ENCODE assay signal across 1 cellular context in the genomic region with DNA sequence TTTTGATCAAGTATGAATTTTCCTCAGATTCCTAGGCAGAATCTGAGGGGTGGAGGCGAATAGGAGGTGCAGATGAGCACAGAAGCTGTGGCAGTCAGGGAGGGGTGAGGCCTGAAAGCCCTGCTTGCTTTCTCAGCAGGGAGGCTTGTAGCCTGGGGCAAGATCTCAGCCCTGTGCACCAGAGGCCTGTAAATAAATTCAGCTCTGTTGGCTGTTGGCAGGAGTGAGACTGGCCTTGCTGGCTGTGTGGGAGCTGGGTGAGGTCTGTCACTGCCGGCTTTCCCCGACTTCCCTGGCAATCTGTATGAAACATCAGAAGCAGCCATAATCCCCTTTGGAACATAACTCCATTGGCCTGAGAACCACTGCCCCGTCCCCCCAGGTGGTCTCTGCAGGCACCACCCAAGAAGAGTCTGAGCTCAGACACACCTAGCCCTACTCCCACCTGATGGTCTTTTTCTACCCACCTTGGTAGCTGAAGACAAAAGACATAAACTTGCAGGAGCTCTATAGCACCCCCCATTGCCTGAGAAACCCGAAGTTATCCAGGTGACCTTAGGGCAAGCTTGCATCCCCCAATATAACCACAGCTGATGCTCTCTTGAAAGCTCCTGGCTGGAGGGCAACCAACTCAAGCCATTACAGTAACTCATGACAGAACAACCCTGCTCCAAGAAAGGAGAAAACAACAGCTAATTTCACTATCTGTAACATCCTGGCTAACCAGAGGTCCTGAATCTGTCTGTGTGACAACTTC.
A peak's percentile ranks its signal among the peaks of the same experiment; 100 is the strongest.
TF ChIP-seq lines count a peak whose summit lies in the region.

No MANE protein-coding gene starts in this region.

TF ChIP-seq in HepG2, 621 proteins besides CTCF, POLR2A, EP300 and RAD21 (continues in another document):
- no peak for TF ChIP-seq ZFP90 (CRISPR knock-in tag; IDR thresholded peaks at IDR 0.05; ENCODE audit: borderline replicate concordance)
- TF ChIP-seq NR2F2 (IDR thresholded peaks at IDR 0.05; ENCODE audit: borderline replicate concordance, low read depth): no peak
- TF ChIP-seq ZNF552 (CRISPR knock-in tag; IDR thresholded peaks at IDR 0.05; ENCODE audit: borderline replicate concordance): no peak
- no peak for TF ChIP-seq ZNF678 (CRISPR knock-in tag; IDR thresholded peaks at IDR 0.05)
- TF ChIP-seq CAMTA2 (CRISPR knock-in tag; IDR thresholded peaks at IDR 0.05; ENCODE audit: borderline replicate concordance): no peak
- no peak for TF ChIP-seq ARID4A (CRISPR knock-in tag; IDR thresholded peaks at IDR 0.05; ENCODE audit: borderline replicate concordance)
- TF ChIP-seq ZNF569 (CRISPR knock-in tag; IDR thresholded peaks at IDR 0.05; ENCODE audit: borderline replicate concordance): no peak
- TF ChIP-seq, protein P1, sequence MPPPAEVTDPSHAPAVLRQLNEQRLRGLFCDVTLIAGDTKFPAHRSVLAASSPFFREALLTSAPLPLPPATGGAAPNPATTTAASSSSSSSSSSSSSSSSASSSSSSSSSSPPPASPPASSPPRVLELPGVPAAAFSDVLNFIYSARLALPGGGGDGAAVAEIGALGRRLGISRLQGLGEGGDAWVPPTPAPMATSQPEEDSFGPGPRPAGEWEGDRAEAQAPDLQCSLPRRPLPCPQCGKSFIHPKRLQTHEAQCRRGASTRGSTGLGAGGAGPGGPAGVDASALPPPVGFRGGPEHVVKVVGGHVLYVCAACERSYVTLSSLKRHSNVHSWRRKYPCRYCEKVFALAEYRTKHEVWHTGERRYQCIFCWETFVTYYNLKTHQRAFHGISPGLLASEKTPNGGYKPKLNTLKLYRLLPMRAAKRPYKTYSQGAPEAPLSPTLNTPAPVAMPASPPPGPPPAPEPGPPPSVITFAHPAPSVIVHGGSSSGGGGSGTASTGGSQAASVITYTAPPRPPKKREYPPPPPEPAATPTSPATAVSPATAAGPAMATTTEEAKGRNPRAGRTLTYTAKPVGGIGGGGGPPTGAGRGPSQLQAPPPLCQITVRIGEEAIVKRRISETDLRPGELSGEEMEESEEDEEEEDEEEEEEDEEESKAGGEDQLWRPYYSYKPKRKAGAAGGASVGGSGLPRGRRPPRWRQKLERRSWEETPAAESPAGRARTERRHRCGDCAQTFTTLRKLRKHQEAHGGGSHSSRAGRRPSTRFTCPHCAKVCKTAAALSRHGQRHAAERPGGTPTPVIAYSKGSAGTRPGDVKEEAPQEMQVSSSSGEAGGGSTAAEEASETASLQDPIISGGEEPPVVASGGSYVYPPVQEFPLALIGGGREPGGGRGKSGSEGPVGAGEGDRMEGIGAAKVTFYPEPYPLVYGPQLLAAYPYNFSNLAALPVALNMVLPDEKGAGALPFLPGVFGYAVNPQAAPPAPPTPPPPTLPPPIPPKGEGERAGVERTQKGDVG (CRISPR knock-in tag; IDR thresholded peaks at IDR 0.05; ENCODE audit: borderline replicate concordance): peak; percentile 38; the same call in 1 of the 2 replicates
- TF ChIP-seq ZNF549 (CRISPR knock-in tag; IDR thresholded peaks at IDR 0.05): no peak
- no peak for TF ChIP-seq XRCC5 (optimal IDR thresholded peaks at IDR 0.05; ENCODE audit: low read length)
- TF ChIP-seq, protein P2, sequence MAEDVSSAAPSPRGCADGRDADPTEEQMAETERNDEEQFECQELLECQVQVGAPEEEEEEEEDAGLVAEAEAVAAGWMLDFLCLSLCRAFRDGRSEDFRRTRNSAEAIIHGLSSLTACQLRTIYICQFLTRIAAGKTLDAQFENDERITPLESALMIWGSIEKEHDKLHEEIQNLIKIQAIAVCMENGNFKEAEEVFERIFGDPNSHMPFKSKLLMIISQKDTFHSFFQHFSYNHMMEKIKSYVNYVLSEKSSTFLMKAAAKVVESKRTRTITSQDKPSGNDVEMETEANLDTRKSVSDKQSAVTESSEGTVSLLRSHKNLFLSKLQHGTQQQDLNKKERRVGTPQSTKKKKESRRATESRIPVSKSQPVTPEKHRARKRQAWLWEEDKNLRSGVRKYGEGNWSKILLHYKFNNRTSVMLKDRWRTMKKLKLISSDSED (CRISPR knock-in tag; IDR thresholded peaks at IDR 0.05): no peak
- peak in 1 of 2 experiments; percentile 15; a peak in 1 of 4 replicates for TF ChIP-seq KLF16 (CRISPR knock-in tag; IDR thresholded peaks at IDR 0.05)
- no peak for TF ChIP-seq MIER3 (CRISPR knock-in tag; IDR thresholded peaks at IDR 0.05; ENCODE audit: borderline replicate concordance)
- no peak for TF ChIP-seq PRDM10 (CRISPR knock-in tag; IDR thresholded peaks at IDR 0.05; ENCODE audit: low read depth)
- no peak for TF ChIP-seq ARNT (IDR thresholded peaks at IDR 0.05)
- TF ChIP-seq, protein P3, sequence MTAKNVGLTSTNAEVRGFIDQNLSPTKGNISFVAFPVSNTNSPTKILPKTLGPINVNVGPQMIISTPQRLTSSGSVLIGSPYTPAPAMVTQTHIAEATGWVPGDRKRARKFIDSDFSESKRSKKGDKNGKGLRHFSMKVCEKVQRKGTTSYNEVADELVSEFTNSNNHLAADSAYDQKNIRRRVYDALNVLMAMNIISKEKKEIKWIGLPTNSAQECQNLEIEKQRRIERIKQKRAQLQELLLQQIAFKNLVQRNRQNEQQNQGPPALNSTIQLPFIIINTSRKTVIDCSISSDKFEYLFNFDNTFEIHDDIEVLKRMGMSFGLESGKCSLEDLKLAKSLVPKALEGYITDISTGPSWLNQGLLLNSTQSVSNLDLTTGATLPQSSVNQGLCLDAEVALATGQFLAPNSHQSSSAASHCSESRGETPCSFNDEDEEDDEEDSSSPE (CRISPR knock-in tag; IDR thresholded peaks at IDR 0.05): no peak
- TF ChIP-seq ZNF782 (CRISPR knock-in tag; IDR thresholded peaks at IDR 0.05; ENCODE audit: borderline replicate concordance): no peak
- TF ChIP-seq ZNF687 (CRISPR knock-in tag; IDR thresholded peaks at IDR 0.05): peak; percentile 78
- TF ChIP-seq, protein P4, sequence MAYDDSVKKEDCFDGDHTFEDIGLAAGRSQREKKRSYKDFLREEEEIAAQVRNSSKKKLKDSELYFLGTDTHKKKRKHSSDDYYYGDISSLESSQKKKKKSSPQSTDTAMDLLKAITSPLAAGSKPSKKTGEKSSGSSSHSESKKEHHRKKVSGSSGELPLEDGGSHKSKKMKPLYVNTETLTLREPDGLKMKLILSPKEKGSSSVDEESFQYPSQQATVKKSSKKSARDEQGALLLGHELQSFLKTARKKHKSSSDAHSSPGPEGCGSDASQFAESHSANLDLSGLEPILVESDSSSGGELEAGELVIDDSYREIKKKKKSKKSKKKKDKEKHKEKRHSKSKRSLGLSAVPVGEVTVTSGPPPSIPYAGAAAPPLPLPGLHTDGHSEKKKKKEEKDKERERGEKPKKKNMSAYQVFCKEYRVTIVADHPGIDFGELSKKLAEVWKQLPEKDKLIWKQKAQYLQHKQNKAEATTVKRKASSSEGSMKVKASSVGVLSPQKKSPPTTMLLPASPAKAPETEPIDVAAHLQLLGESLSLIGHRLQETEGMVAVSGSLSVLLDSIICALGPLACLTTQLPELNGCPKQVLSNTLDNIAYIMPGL (CRISPR knock-in tag; IDR thresholded peaks at IDR 0.05; ENCODE audit: borderline replicate concordance in 1 of 2, low read depth in 1 of 2): no peak
- TF ChIP-seq RELA (CRISPR knock-in tag; IDR thresholded peaks at IDR 0.05): no peak
- TF ChIP-seq, protein P5, sequence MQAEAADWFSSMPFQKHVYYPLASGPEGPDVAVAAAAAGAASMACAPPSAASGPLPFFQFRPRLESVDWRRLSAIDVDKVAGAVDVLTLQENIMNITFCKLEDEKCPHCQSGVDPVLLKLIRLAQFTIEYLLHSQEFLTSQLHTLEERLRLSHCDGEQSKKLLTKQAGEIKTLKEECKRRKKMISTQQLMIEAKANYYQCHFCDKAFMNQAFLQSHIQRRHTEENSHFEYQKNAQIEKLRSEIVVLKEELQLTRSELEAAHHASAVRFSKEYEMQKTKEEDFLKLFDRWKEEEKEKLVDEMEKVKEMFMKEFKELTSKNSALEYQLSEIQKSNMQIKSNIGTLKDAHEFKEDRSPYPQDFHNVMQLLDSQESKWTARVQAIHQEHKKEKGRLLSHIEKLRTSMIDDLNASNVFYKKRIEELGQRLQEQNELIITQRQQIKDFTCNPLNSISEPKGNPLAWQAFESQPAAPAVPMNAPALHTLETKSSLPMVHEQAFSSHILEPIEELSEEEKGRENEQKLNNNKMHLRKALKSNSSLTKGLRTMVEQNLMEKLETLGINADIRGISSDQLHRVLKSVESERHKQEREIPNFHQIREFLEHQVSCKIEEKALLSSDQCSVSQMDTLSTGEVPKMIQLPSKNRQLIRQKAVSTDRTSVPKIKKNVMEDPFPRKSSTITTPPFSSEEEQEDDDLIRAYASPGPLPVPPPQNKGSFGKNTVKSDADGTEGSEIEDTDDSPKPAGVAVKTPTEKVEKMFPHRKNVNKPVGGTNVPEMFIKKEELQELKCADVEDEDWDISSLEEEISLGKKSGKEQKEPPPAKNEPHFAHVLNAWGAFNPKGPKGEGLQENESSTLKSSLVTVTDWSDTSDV (CRISPR knock-in tag; IDR thresholded peaks at IDR 0.05): no peak
- TF ChIP-seq ZNF446 (CRISPR knock-in tag; IDR thresholded peaks at IDR 0.05): no peak
- TF ChIP-seq DNMT1 (CRISPR knock-in tag; IDR thresholded peaks at IDR 0.05): no peak
